In the genomic region with DNA sequence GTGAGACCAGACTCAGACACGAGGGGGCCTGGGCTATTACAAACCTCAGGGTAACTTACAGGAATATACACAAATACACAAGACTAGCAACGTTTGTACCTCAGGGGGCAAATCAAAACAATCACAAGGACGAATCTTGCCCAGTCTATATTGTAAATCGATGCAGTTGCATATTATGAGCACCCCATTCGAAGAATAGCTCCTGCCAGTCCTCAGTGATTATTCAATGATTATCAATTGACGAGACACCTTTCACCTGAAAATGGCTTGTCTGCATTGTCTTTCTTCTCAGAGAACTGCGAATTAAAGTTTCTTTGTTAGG, we compare ENCODE assay signal across 8 cellular contexts. TPM values are rescaled to one million over a fixed set of nuclear protein-coding genes. Genes with fewer than 3 reads are reported as not detected.
DNase-seq lines count a peak whose midpoint lies in the region; TF ChIP-seq lines count a peak whose summit lies in the region.

No MANE protein-coding gene starts in this region.

- no peak overlapping the region for H3K9ac ChIP-seq in parathyroid adenoma

- H3K36me3 Mint-ChIP-seq in CD8-positive, alpha-beta memory T cell: no peaks in the 10 kb centered on the region

- POLR2A ChIA-PET in CD8-positive, alpha-beta memory T cell (lab: Charles Lee): no interaction called here
- POLR2A ChIA-PET in OCI-LY7 (lab: Charles Lee): interaction anchor here (0.8 to 1.4 kb wide), 2 partner anchors 9 to 12 kb away, joined by 3 read pairs; no protein-coding TSS in a partner anchor

- H3K4me2 ChIP-seq in OCI-LY7 (ENCODE audit: low read length): peak overlapping the region; percentile 70
- peak overlapping the region; percentile 92 for H3K4me2 ChIP-seq in parathyroid adenoma (ENCODE audit: low read length)

- no peaks in the 10 kb centered on the region for H3K9me3 Mint-ChIP-seq in CD8-positive, alpha-beta memory T cell

- H2AFZ ChIP-seq in OCI-LY7 (ENCODE audit: low read length): peak overlapping the region; percentile 88
- peak overlapping the region; percentile 89 for H2AFZ ChIP-seq in parathyroid adenoma

- intact Hi-C loops in OCI-LY7 (cut with micrococcal nuclease; ENCODE audit: unreplicated experiment): no loop called here

- CTCF ChIA-PET in CD8-positive, alpha-beta memory T cell (lab: Charles Lee): no interaction called here
- CTCF ChIA-PET in OCI-LY7 (lab: Charles Lee; ENCODE audit: unreplicated experiment): no interaction called here

- peak overlapping the region; percentile 52 for H3K4me3 ChIP-seq in CD8-positive, alpha-beta memory T cell (ENCODE audit: low read length)
- H3K4me3 ChIP-seq in OCI-LY7 (ENCODE audit: low read depth, low read length, poor library complexity, severe bottlenecking) (peak overlapping the region; percentile 69), epithelial cell of esophagus (ENCODE audit: low read length) (peak overlapping the region; percentile 42), parathyroid adenoma (ENCODE audit: low read depth, low read length) (peak overlapping the region; percentile 65)

- DNase-seq in CD8-positive, alpha-beta memory T cell: no peak
- DNase-seq in OCI-LY7 (ENCODE audit: low spot score): no peak
- DNase-seq in epithelial cell of esophagus (ENCODE audit: low read depth): no peak
- no peak for DNase-seq in stimulated activated CD4-positive, alpha-beta T cell treated with anti-CD3 and anti-CD28 coated beads, Interleukin-15, amount 100 ng/mL, for 24 hours
- no peak for DNase-seq in kidney tubule cell (ENCODE audit: low spot score)
- DNase-seq in SW480 (ENCODE audit: low spot score): no peak
- no peak for DNase-seq in COLO668 (lab: John Stamatoyannopoulos, UW; ENCODE audit: unreplicated experiment)

- no peaks in the 10 kb centered on the region for H3K9me2 ChIP-seq in OCI-LY7 (ENCODE audit: insufficient read depth, low read length)

- no TSS peak for BruUV-seq in OCI-LY7 (replicated peaks; lab: Mats Ljungman, UMichigan)

- peaks cover 14% of the 10 kb centered on the region for H3K4me1 ChIP-seq in CD8-positive, alpha-beta memory T cell (ENCODE audit: insufficient read depth, low read length)
- peaks cover 16% of the 10 kb centered on the region for H3K4me1 ChIP-seq in OCI-LY7 (ENCODE audit: insufficient read depth, low read length, poor library complexity, severe bottlenecking)
- peaks cover 3% of the 10 kb centered on the region for H3K4me1 ChIP-seq in parathyroid adenoma

- H3K36me3 ChIP-seq in CD8-positive, alpha-beta memory T cell (ENCODE audit: insufficient read depth, low read length): no peaks in the 10 kb centered on the region
- H3K36me3 ChIP-seq in OCI-LY7 (ENCODE audit: insufficient read depth, low read length) (no peaks in the 10 kb centered on the region), parathyroid adenoma (ENCODE audit: control insufficient read depth, insufficient read depth, low read length) (no peaks in the 10 kb centered on the region)

- no peak overlapping the region for H3K27ac ChIP-seq in CD8-positive, alpha-beta memory T cell (ENCODE audit: low read depth, low read length)
- H3K27ac ChIP-seq in OCI-LY7 (ENCODE audit: low read depth, low read length, poor library complexity, severe bottlenecking): no peak overlapping the region
- H3K27ac ChIP-seq in parathyroid adenoma: peak overlapping the region; percentile 42

- H3K4me3 Mint-ChIP-seq in CD8-positive, alpha-beta memory T cell: peak overlapping the region; percentile 33 to 91 (median 80)

- H3K79me2 ChIP-seq in OCI-LY7 (ENCODE audit: insufficient read depth, low read depth, low read length) (no peaks in the 10 kb centered on the region), parathyroid adenoma (no peaks in the 10 kb centered on the region)

- H3K27me3 Mint-ChIP-seq in CD8-positive, alpha-beta memory T cell: peaks cover 35 to 75% of the 10 kb centered on the region in 2 donors

- TF ChIP-seq CTCF in OCI-LY7 (conservative IDR thresholded peaks at IDR 0.05; ENCODE audit: low read length) (no peak), epithelial cell of esophagus (IDR thresholded peaks at IDR 0.05; ENCODE audit: insufficient read depth, low read depth, low read length, missing control alignments) (no peak), parathyroid adenoma (IDR thresholded peaks at IDR 0.05) (no peak)

- H3K27me3 ChIP-seq in CD8-positive, alpha-beta memory T cell (ENCODE audit: insufficient read depth, low read length, poor library complexity, severe bottlenecking): peaks cover 23% of the 10 kb centered on the region
- no peaks in the 10 kb centered on the region for H3K27me3 ChIP-seq in parathyroid adenoma (ENCODE audit: control insufficient read depth, insufficient read depth, low read length)

- no peaks in the 10 kb centered on the region for H3K9me3 ChIP-seq in CD8-positive, alpha-beta memory T cell (ENCODE audit: low read length)
- H3K9me3 ChIP-seq in OCI-LY7 (ENCODE audit: low read length) (no peaks in the 10 kb centered on the region), parathyroid adenoma (ENCODE audit: control insufficient read depth, low read length) (no peaks in the 10 kb centered on the region)

- H3K4me1 Mint-ChIP-seq in CD8-positive, alpha-beta memory T cell: peaks cover 12 to 13% (median 13%) of the 10 kb centered on the region in 3 donors

- H3K27ac Mint-ChIP-seq in CD8-positive, alpha-beta memory T cell: no peak overlapping the region

- H4K20me1 ChIP-seq in OCI-LY7 (ENCODE audit: insufficient read depth, low read length): no peaks in the 10 kb centered on the region

RNA-seq across cellular contexts. Expression of a gene that starts 24.6 kb away (rescaled TPM):
- total RNA-seq in CD8-positive, alpha-beta memory T cell: 10 to 100 TPM; 23.7 to 24.8 TPM
- polyA plus RNA-seq in CD8-positive, alpha-beta memory T cell: 20.8 TPM
- total RNA-seq in OCI-LY7 (2014; rRNA removed; shearing (Covaris generic)): 25.6 and 29.5 TPM in 2 replicates
- 45.7 and 46.3 TPM in 2 replicates for total RNA-seq in OCI-LY7 (2022)
